ENCODE assay signal across 20 cellular contexts in the genomic region with DNA sequence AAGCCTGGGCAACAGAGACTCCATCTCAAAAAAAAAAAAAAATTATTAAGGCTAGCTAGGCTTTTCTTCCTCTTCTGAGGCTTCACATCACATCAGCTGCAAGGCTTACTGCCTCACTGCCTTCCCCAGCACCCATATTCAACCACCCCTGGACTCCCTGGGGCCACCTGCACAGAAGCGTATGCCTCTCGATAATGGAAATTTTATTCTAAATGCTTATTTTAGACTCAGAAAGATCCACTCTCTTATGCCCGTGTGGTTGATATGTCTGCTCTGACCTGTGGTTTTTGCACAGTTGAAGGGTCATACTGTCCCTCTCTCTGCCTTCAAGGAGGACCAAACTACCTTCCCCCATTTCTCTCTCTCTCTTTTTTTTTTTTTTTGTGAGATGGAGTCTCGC. TPM values are rescaled to one million over a fixed set of nuclear protein-coding genes. Genes with fewer than 3 reads are reported as not detected.
A peak's percentile ranks its signal among the peaks of the same experiment; 100 is the strongest.
DNase-seq lines count a peak whose midpoint lies in the region; ATAC-seq and TF ChIP-seq lines count a peak whose summit lies in the region.
"Had no signal": no experiment of that assay in that cellular context is flagged by ENCODE, and none has a peak within 500 bp of the region (broad histone marks: within the 10 kb centered on the region; RNA-seq: fewer than 3 reads in every experiment).

No MANE protein-coding gene starts in this region.

- H3K4me1 Mint-ChIP-seq in activated naive CD8-positive, alpha-beta T cell treated with anti-CD3 and anti-CD28 coated beads, Interleukin-2, amount 50 U/mL, for 24 hours, result peaks cover 8% of the 10 kb centered on the region
- H3K4me1 Mint-ChIP-seq in activated naive CD8-positive, alpha-beta T cell treated with anti-CD3 and anti-CD28 coated beads for 36 hours, result no peaks in the 10 kb centered on the region
- no peaks in the 10 kb centered on the region for H3K4me1 Mint-ChIP-seq in T-helper 17 cell
- H3K4me1 Mint-ChIP-seq: activated naive CD4-positive, alpha-beta T cell treated with anti-CD3 and anti-CD28 coated beads, Interleukin-2, amount 10 ng/mL, durations not matched to agents 7 days and 5 days had no signal

- H3K27me3 Mint-ChIP-seq in activated naive CD8-positive, alpha-beta T cell treated with anti-CD3 and anti-CD28 coated beads, Interleukin-2, amount 50 U/mL, for 24 hours, result peaks cover 6% of the 10 kb centered on the region
- peaks cover 3% of the 10 kb centered on the region for H3K27me3 Mint-ChIP-seq in activated naive CD8-positive, alpha-beta T cell treated with anti-CD3 and anti-CD28 coated beads for 36 hours
- peaks cover 21% of the 10 kb centered on the region for H3K27me3 Mint-ChIP-seq in T-helper 17 cell

- no peak for DNase-seq in activated naive CD8-positive, alpha-beta T cell treated with anti-CD3 and anti-CD28 coated beads, Interleukin-2, amount 50 U/mL, for 24 hours
- DNase-seq in activated naive CD8-positive, alpha-beta T cell treated with anti-CD3 and anti-CD28 coated beads for 36 hours, result no peak
- DNase-seq in T-helper 17 cell (no peak), left lung (no peak), omental fat pad (ENCODE audit: low spot score) (no peak)
- DNase-seq: 8988T; activated CD4-positive, alpha-beta T cell treated with anti-CD3 and anti-CD28 coated beads for 1 hour; activated CD8-positive, alpha-beta memory T cell treated with anti-CD3 and anti-CD28 coated beads, Interleukin-2, amount 50 U/mL, for 48 hours; activated naive CD4-positive, alpha-beta T cell treated with anti-CD3 and anti-CD28 coated beads, Interleukin-2, amount 10 ng/mL, durations not matched to agents 7 days and 5 days; GDM1; KBM-7; NCI-H1436; right lobe of liver; stimulated activated CD4-positive, alpha-beta T cell treated with anti-CD3 and anti-CD28 coated beads, Interleukin-4, amount 100 ng/mL, for 24 hours; upper lobe of left lung had no signal

- no peaks in the 10 kb centered on the region for H3K36me3 ChIP-seq in left lung
- H3K36me3 ChIP-seq: breast epithelium, right lobe of liver, upper lobe of left lung had no signal

- intact Hi-C loops in left lung (cut with DNase I), result no loop called here

- peaks cover 0 to 54% of the 10 kb centered on the region in 2 donors for H3K27me3 ChIP-seq in left lung
- H3K27me3 ChIP-seq: breast epithelium, right lobe of liver, upper lobe of left lung had no signal

- H3K9me3 Mint-ChIP-seq in activated naive CD8-positive, alpha-beta T cell treated with anti-CD3 and anti-CD28 coated beads, Interleukin-2, amount 50 U/mL, for 24 hours, result no peaks in the 10 kb centered on the region
- H3K9me3 Mint-ChIP-seq in activated naive CD8-positive, alpha-beta T cell treated with anti-CD3 and anti-CD28 coated beads for 36 hours, result no peaks in the 10 kb centered on the region
- H3K9me3 Mint-ChIP-seq: activated naive CD4-positive, alpha-beta T cell treated with anti-CD3 and anti-CD28 coated beads, Interleukin-2, amount 10 ng/mL, durations not matched to agents 7 days and 5 days; T-helper 1 cell treated with Interleukin-12 subunit alpha and Interleukin-12 subunit beta and Interleukin-4 antibody, amounts not matched to agents 30 μg/mL and 1 μg/mL, for 36 hours had no signal

- no peak overlapping the region for H3K4me3 Mint-ChIP-seq in activated naive CD8-positive, alpha-beta T cell treated with anti-CD3 and anti-CD28 coated beads, Interleukin-2, amount 50 U/mL, for 24 hours
- no peak overlapping the region for H3K4me3 Mint-ChIP-seq in activated naive CD8-positive, alpha-beta T cell treated with anti-CD3 and anti-CD28 coated beads for 36 hours
- H3K4me3 Mint-ChIP-seq in T-helper 17 cell, result no peak overlapping the region
- H3K4me3 Mint-ChIP-seq: activated naive CD4-positive, alpha-beta T cell treated with anti-CD3 and anti-CD28 coated beads, Interleukin-2, amount 10 ng/mL, durations not matched to agents 7 days and 5 days; T-helper 1 cell treated with Interleukin-12 subunit alpha and Interleukin-12 subunit beta and Interleukin-4 antibody, amounts not matched to agents 30 μg/mL and 1 μg/mL, for 36 hours had no signal

- no peak overlapping the region for H3K27ac ChIP-seq in left lung
- H3K27ac ChIP-seq: breast epithelium, right lobe of liver, upper lobe of left lung had no signal

- H3K9me3 ChIP-seq in T-helper 17 cell (ENCODE audit: control insufficient read depth, low read length, poor library complexity, severe bottlenecking) (no peaks in the 10 kb centered on the region), left lung (no peaks in the 10 kb centered on the region)
- H3K9me3 ChIP-seq: breast epithelium, right lobe of liver, upper lobe of left lung had no signal

- H3K27ac Mint-ChIP-seq in activated naive CD8-positive, alpha-beta T cell treated with anti-CD3 and anti-CD28 coated beads, Interleukin-2, amount 50 U/mL, for 24 hours, result no peak overlapping the region
- no peak overlapping the region for H3K27ac Mint-ChIP-seq in activated naive CD8-positive, alpha-beta T cell treated with anti-CD3 and anti-CD28 coated beads for 36 hours
- no peak overlapping the region for H3K27ac Mint-ChIP-seq in T-helper 17 cell
- H3K27ac Mint-ChIP-seq: activated naive CD4-positive, alpha-beta T cell treated with anti-CD3 and anti-CD28 coated beads, Interleukin-2, amount 10 ng/mL, durations not matched to agents 7 days and 5 days; T-helper 1 cell treated with Interleukin-12 subunit alpha and Interleukin-12 subunit beta and Interleukin-4 antibody, amounts not matched to agents 30 μg/mL and 1 μg/mL, for 36 hours had no signal

- peak; percentile 23 for ATAC-seq in activated naive CD8-positive, alpha-beta T cell treated with anti-CD3 and anti-CD28 coated beads, Interleukin-2, amount 50 U/mL, for 24 hours
- peak; percentile 31 for ATAC-seq in HG03108 (IDR thresholded peaks at IDR 0.05; ENCODE audit: unreplicated experiment)
- peak; percentile 60 for ATAC-seq in T-helper 17 cell
- ATAC-seq in GM21619 (IDR thresholded peaks at IDR 0.05; ENCODE audit: unreplicated experiment), result no peak
- no peak for ATAC-seq in left lung
- ATAC-seq in HG03442 (IDR thresholded peaks at IDR 0.05; ENCODE audit: unreplicated experiment), result no peak
- no peak for ATAC-seq in omental fat pad (ENCODE audit: low FRiP score)
- ATAC-seq: right lobe of liver had no signal

- no peak overlapping the region for H3K4me3 ChIP-seq in left lung
- H3K4me3 ChIP-seq: breast epithelium, right lobe of liver, upper lobe of left lung had no signal

- TF ChIP-seq CTCF in left lung (IDR thresholded peaks at IDR 0.05), result no peak
- TF ChIP-seq CTCF in omental fat pad (IDR thresholded peaks at IDR 0.05), result no peak

- no peaks in the 10 kb centered on the region for H3K36me3 Mint-ChIP-seq in activated naive CD8-positive, alpha-beta T cell treated with anti-CD3 and anti-CD28 coated beads, Interleukin-2, amount 50 U/mL, for 24 hours (ENCODE audit: low read depth)
- H3K36me3 Mint-ChIP-seq in activated naive CD8-positive, alpha-beta T cell treated with anti-CD3 and anti-CD28 coated beads for 36 hours, result no peaks in the 10 kb centered on the region
- H3K36me3 Mint-ChIP-seq in T-helper 17 cell (ENCODE audit: low read depth), result peaks cover 3% of the 10 kb centered on the region
- H3K36me3 Mint-ChIP-seq: activated naive CD4-positive, alpha-beta T cell treated with anti-CD3 and anti-CD28 coated beads, Interleukin-2, amount 10 ng/mL, durations not matched to agents 7 days and 5 days had no signal

- H3K4me1 ChIP-seq in left lung, result no peaks in the 10 kb centered on the region
- H3K4me1 ChIP-seq: breast epithelium, right lobe of liver, upper lobe of left lung had no signal

RNA-seq across cellular contexts. Expression of a gene that starts 1.5 kb away (rescaled TPM):
- under 1 TPM; 0.35 to 0.56 TPM for total RNA-seq in activated naive CD8-positive, alpha-beta T cell treated with anti-CD3 and anti-CD28 coated beads for 36 hours
- total RNA-seq in T-helper 17 cell (1 to 10 TPM in 1 of 2 donors, not detected in 1; 3.5 TPM), left lung (under 1 TPM in 1 of 2 donors, not detected in 1; 0.34 TPM), omental fat pad (under 1 TPM in 2 of 4 donors, not detected in 2; 0.48 to 0.84 TPM)

RNA-seq across cellular contexts. Expression of a gene that starts 15.8 kb away (rescaled TPM):
- under 1 TPM; 0.49 to 0.76 TPM for total RNA-seq in activated naive CD8-positive, alpha-beta T cell treated with anti-CD3 and anti-CD28 coated beads for 36 hours
- total RNA-seq in T-helper 17 cell (under 1 TPM; 0.16 to 0.60 TPM), left lung (1 to 10 TPM in 1 of 2 donors, under 1 TPM in 1; 0.70 to 1.1 TPM), omental fat pad (1 to 10 TPM in 2 of 4 donors, under 1 TPM in 2; 0.65 to 2.2 (median 0.98) TPM)

RNA-seq across cellular contexts. Expression of a gene that starts 42.6 kb away (rescaled TPM):
- under 1 TPM; 0.20 to 0.25 TPM for total RNA-seq in activated naive CD8-positive, alpha-beta T cell treated with anti-CD3 and anti-CD28 coated beads for 36 hours
- total RNA-seq in T-helper 17 cell, result 1 to 10 TPM; 2.6 to 2.9 TPM
- 10 to 100 TPM in 1 of 2 donors, 1 to 10 TPM in 1; 8.8 to 24.1 TPM for total RNA-seq in left lung
- total RNA-seq in omental fat pad, result 10 to 100 TPM; 31.3 to 74.9 (median 42.8) TPM

RNA-seq across cellular contexts. Expression of a gene that starts 44.0 kb away (rescaled TPM):
- 10 to 100 TPM; 39.9 to 40.3 TPM for total RNA-seq in activated naive CD8-positive, alpha-beta T cell treated with anti-CD3 and anti-CD28 coated beads for 36 hours
- 10 to 100 TPM; 17.2 to 24.8 TPM for total RNA-seq in T-helper 17 cell
- total RNA-seq in left lung, result 10 to 100 TPM; 13.6 to 18.9 TPM
- 10 to 100 TPM; 14.8 to 49.2 (median 27.8) TPM for total RNA-seq in omental fat pad

Comparison
In these comparisons a context has a peak if more than half of its experiments do, and no peak if none do; other contexts are left out.
1. ATAC-seq: peak in activated naive CD8-positive, alpha-beta T cell treated with anti-CD3 and anti-CD28 coated beads, Interleukin-2, amount 50 U/mL, for 24 hours (single experiment), HG03108 (single experiment) and T-helper 17 cell (single experiment); none in GM21619 (single experiment), left lung (single experiment), HG03442 (single experiment) and omental fat pad (single experiment).